Comparison of ENCODE assay signal across 1 cellular context in the genomic region with DNA sequence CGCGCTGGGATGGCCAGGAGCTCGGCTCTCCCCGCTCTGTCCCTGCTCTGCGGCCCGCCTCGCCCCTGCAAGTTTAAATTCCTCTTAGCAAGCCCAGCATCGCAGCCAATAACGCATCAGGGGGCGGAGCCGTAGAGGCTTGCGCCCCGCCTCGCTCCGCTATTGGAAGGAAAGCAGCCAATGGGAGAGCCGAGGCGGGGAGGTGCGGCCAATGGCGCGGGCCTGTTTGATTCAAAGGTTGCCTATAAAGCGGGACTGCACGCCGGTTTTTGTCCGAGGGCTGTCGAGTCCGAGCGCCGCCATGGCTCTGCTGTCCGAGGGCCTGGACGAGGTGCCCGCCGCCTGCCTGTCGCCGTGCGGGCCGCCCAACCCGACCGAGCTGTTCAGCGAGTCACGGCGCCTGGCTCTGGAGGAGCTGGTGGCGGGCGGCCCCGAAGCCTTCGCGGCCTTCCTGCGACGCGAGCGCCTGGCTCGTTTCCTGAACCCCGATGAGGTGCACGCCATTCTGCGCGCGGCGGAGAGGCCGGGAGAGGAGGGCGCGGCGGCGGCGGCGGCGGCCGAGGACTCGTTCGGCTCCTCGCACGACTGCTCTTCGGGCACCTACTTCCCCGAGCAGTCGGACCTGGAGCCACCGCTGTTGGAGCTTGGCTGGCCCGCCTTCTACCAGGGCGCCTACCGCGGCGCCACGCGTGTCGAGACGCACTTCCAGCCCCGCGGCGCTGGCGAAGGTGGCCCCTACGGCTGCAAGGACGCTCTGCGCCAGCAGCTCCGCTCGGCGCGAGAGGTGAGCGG.
TF ChIP-seq lines count a peak whose summit lies in the region.

A gene with protein sequence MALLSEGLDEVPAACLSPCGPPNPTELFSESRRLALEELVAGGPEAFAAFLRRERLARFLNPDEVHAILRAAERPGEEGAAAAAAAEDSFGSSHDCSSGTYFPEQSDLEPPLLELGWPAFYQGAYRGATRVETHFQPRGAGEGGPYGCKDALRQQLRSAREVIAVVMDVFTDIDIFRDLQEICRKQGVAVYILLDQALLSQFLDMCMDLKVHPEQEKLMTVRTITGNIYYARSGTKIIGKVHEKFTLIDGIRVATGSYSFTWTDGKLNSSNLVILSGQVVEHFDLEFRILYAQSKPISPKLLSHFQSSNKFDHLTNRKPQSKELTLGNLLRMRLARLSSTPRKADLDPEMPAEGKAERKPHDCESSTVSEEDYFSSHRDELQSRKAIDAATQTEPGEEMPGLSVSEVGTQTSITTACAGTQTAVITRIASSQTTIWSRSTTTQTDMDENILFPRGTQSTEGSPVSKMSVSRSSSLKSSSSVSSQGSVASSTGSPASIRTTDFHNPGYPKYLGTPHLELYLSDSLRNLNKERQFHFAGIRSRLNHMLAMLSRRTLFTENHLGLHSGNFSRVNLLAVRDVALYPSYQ (plus strand): TSS at position 276 of the 792 bp plus-strand sequence. CDS start 26 bp downstream, at position 302.

TF ChIP-seq in HEK293, 187 proteins besides CTCF, POLR2A, EP300 and RAD21 (continued from another document):
- TF ChIP-seq KLF17 (tag by site-specific recombination; IDR thresholded peaks at IDR 0.05) = 0 out of 2 replicates have a peak, but pooled peaks have one; percentile 73
